In genomic region chr13:40596484-40596883, GRCh38 we compare ENCODE assay signal across 12 cellular contexts.
DNase-seq lines count a peak whose midpoint lies in the region; ATAC-seq and TF ChIP-seq lines count a peak whose summit lies in the region.
"Had no signal": no experiment of that assay in that cellular context is flagged by ENCODE, and none has a peak within 500 bp of the region (broad histone marks: within the 10 kb centered on the region; RNA-seq: fewer than 3 reads in every experiment).

No MANE protein-coding gene starts in this region.

- H3K9me3 ChIP-seq in OCI-LY7 (ENCODE audit: low read length) (no peaks in the 10 kb centered on the region), aorta (ENCODE audit: control insufficient read depth, low read length) (no peaks in the 10 kb centered on the region)
- H3K9me3 ChIP-seq: ovary had no signal

- no peak for TF ChIP-seq CTCF in OCI-LY7 (conservative IDR thresholded peaks at IDR 0.05; ENCODE audit: low read length)

- H3K9me2 ChIP-seq in OCI-LY7 (ENCODE audit: insufficient read depth, low read length) = no peaks in the 10 kb centered on the region

- H3K4me1 Mint-ChIP-seq in activated naive CD4-positive, alpha-beta T cell treated with anti-CD3 and anti-CD28 coated beads, Interleukin-2, amount 10 ng/mL, durations not matched to agents 7 days and 5 days = peaks cover 71% of the 10 kb centered on the region
- H3K4me1 Mint-ChIP-seq in dendritic cell treated with granulocyte-macrophage colony-stimulating factor and Interleukin-4, amounts not matched to agents 40 ng/mL and 50 ng/mL, for 4 days (ENCODE audit: low read depth) = peaks cover 38% of the 10 kb centered on the region
- H3K4me1 Mint-ChIP-seq in stimulated activated naive B cell treated with anti-CD40 and anti-IgM and Interleukin-4, amounts not matched to agents 10 μg/mL and 1 μg/mL and 100 μg/mL, for 72 hours = peaks cover 60 to 90% of the 10 kb centered on the region in 2 donors

- H3K36me3 Mint-ChIP-seq in activated naive CD4-positive, alpha-beta T cell treated with anti-CD3 and anti-CD28 coated beads, Interleukin-2, amount 50 U/mL, for 72 hours = no peaks in the 10 kb centered on the region
- H3K36me3 Mint-ChIP-seq in activated naive CD4-positive, alpha-beta T cell treated with anti-CD3 and anti-CD28 coated beads, Interleukin-2, amount 10 ng/mL, durations not matched to agents 7 days and 5 days = peaks cover 14% of the 10 kb centered on the region
- no peaks in the 10 kb centered on the region for H3K36me3 Mint-ChIP-seq in dendritic cell treated with granulocyte-macrophage colony-stimulating factor and Interleukin-4, amounts not matched to agents 40 ng/mL and 50 ng/mL, for 4 days (ENCODE audit: low read depth)
- H3K36me3 Mint-ChIP-seq in stimulated activated naive B cell treated with anti-CD40 and anti-IgM and Interleukin-4, amounts not matched to agents 10 μg/mL and 1 μg/mL and 100 μg/mL, for 72 hours = peaks cover 4 to 22% of the 10 kb centered on the region in 2 donors

- CTCF ChIA-PET in activated naive CD4-positive, alpha-beta T cell treated with anti-CD3 and anti-CD28 coated beads, Interleukin-2, amount 10 ng/mL, durations not matched to agents 7 days and 5 days (lab: Charles Lee) = no interaction called here
- CTCF ChIA-PET in OCI-LY7 (lab: Charles Lee; ENCODE audit: unreplicated experiment) = interaction anchor here (0.6 to 0.9 kb wide), 3 partner anchors 14 to 57 kb away, joined by 3 read pairs; no protein-coding TSS in a partner anchor

- H3K4me2 ChIP-seq in OCI-LY7 (ENCODE audit: low read length) = peak overlapping the region; percentile 98

- BruUV-seq in OCI-LY7 (replicated peaks; lab: Mats Ljungman, UMichigan) = no TSS peak

- peak overlapping the region; percentile 61 to 75 for H3K27ac Mint-ChIP-seq in activated naive CD4-positive, alpha-beta T cell treated with anti-CD3 and anti-CD28 coated beads, Interleukin-2, amount 50 U/mL, for 72 hours
- no peak overlapping the region for H3K27ac Mint-ChIP-seq in activated naive CD4-positive, alpha-beta T cell treated with anti-CD3 and anti-CD28 coated beads, Interleukin-2, amount 10 ng/mL, durations not matched to agents 7 days and 5 days
- H3K27ac Mint-ChIP-seq in dendritic cell treated with granulocyte-macrophage colony-stimulating factor and Interleukin-4, amounts not matched to agents 40 ng/mL and 50 ng/mL, for 4 days = peak overlapping the region; percentile 31
- peak overlapping the region; percentile 60 for H3K27ac Mint-ChIP-seq in stimulated activated naive B cell treated with anti-CD40 and anti-IgM and Interleukin-4, amounts not matched to agents 10 μg/mL and 1 μg/mL and 100 μg/mL, for 72 hours

- no peak overlapping the region for H2AFZ ChIP-seq in OCI-LY7 (ENCODE audit: low read length)

- no peaks in the 10 kb centered on the region for H3K9me3 Mint-ChIP-seq in activated naive CD4-positive, alpha-beta T cell treated with anti-CD3 and anti-CD28 coated beads, Interleukin-2, amount 50 U/mL, for 72 hours
- H3K9me3 Mint-ChIP-seq in activated naive CD4-positive, alpha-beta T cell treated with anti-CD3 and anti-CD28 coated beads, Interleukin-2, amount 10 ng/mL, durations not matched to agents 7 days and 5 days = no peaks in the 10 kb centered on the region
- H3K9me3 Mint-ChIP-seq in dendritic cell treated with granulocyte-macrophage colony-stimulating factor and Interleukin-4, amounts not matched to agents 40 ng/mL and 50 ng/mL, for 4 days = no peaks in the 10 kb centered on the region
- peaks cover 1 to 4% of the 10 kb centered on the region in 2 donors for H3K9me3 Mint-ChIP-seq in stimulated activated naive B cell treated with anti-CD40 and anti-IgM and Interleukin-4, amounts not matched to agents 10 μg/mL and 1 μg/mL and 100 μg/mL, for 72 hours

- no peaks in the 10 kb centered on the region for H3K27me3 Mint-ChIP-seq in activated naive CD4-positive, alpha-beta T cell treated with anti-CD3 and anti-CD28 coated beads, Interleukin-2, amount 10 ng/mL, durations not matched to agents 7 days and 5 days
- no peaks in the 10 kb centered on the region for H3K27me3 Mint-ChIP-seq in dendritic cell treated with granulocyte-macrophage colony-stimulating factor and Interleukin-4, amounts not matched to agents 40 ng/mL and 50 ng/mL, for 4 days
- no peaks in the 10 kb centered on the region for H3K27me3 Mint-ChIP-seq in stimulated activated naive B cell treated with anti-CD40 and anti-IgM and Interleukin-4, amounts not matched to agents 10 μg/mL and 1 μg/mL and 100 μg/mL, for 72 hours

- WGBS in aorta, 2 donors = 82% methylated on average over 4 of the region's 4 CpGs

- POLR2A ChIA-PET in OCI-LY7 (lab: Charles Lee) = interaction anchor here (0.5 to 1.2 kb wide), 7 partner anchors 9 to 68 kb away, joined by 3 to 7 read pairs (median 3); no protein-coding TSS in a partner anchor

- DNase-seq in activated naive CD4-positive, alpha-beta T cell treated with anti-CD3 and anti-CD28 coated beads, Interleukin-2, amount 50 U/mL, for 72 hours (ENCODE audit: low spot score in 2 of 2) = no peak
- DNase-seq in activated naive CD4-positive, alpha-beta T cell treated with anti-CD3 and anti-CD28 coated beads, Interleukin-2, amount 10 ng/mL, durations not matched to agents 7 days and 5 days = no peak
- DNase-seq in OCI-LY7 (ENCODE audit: low spot score) = peak; percentile 48
- DNase-seq in stimulated activated naive B cell treated with anti-CD40 and anti-IgM and Interleukin-4, amounts not matched to agents 10 μg/mL and 1 μg/mL and 100 μg/mL, for 72 hours = no peak
- DNase-seq in NCI-H1105 (lab: John Stamatoyannopoulos, UW) = no peak
- DNase-seq in NCI-H510A (lab: John Stamatoyannopoulos, UW) = no peak
- no peak for DNase-seq in aorta
- DNase-seq: activated CD4-positive, alpha-beta T cell treated with anti-CD3 and anti-CD28 coated beads, Interleukin-2, amount 50 U/mL, for 1 hour; mesenchymal stem cell; ovary; SW 1271 had no signal

- peak; percentile 9 to 23 for ATAC-seq in activated naive CD4-positive, alpha-beta T cell treated with anti-CD3 and anti-CD28 coated beads, Interleukin-2, amount 50 U/mL, for 72 hours
- peak; percentile 51 to 58 for ATAC-seq in stimulated activated naive B cell treated with anti-CD40 and anti-IgM and Interleukin-4, amounts not matched to agents 10 μg/mL and 1 μg/mL and 100 μg/mL, for 72 hours (replicated peaks)
- no peak for ATAC-seq in aorta (ENCODE audit: low FRiP score)

- no peaks in the 10 kb centered on the region for H3K27me3 ChIP-seq in aorta (ENCODE audit: control insufficient read depth in 1 of 2, insufficient read depth in 2 of 2, low read length in 1 of 2)
- H3K27me3 ChIP-seq: ovary had no signal

- H3K36me3 ChIP-seq in OCI-LY7 (ENCODE audit: insufficient read depth, low read length) (peaks cover 8% of the 10 kb centered on the region; the same call in 1 of the 2 replicates), aorta (ENCODE audit: control insufficient read depth in 1 of 2, insufficient read depth in 2 of 2, low read length in 1 of 2) (no peaks in the 10 kb centered on the region)
- H3K36me3 ChIP-seq: ovary had no signal

- H3K4me3 ChIP-seq in OCI-LY7 (ENCODE audit: low read depth, low read length, poor library complexity, severe bottlenecking) (peak overlapping the region; percentile 30), aorta (ENCODE audit: low read length in 2 of 2) (no peak overlapping the region)
- H3K4me3 ChIP-seq: ovary had no signal

- peaks cover 15% of the 10 kb centered on the region; the same call in 1 of the 2 replicates for H4K20me1 ChIP-seq in OCI-LY7 (ENCODE audit: insufficient read depth, low read length)

- no peak overlapping the region for H3K4me3 Mint-ChIP-seq in activated naive CD4-positive, alpha-beta T cell treated with anti-CD3 and anti-CD28 coated beads, Interleukin-2, amount 10 ng/mL, durations not matched to agents 7 days and 5 days
- H3K4me3 Mint-ChIP-seq in dendritic cell treated with granulocyte-macrophage colony-stimulating factor and Interleukin-4, amounts not matched to agents 40 ng/mL and 50 ng/mL, for 4 days = no peak overlapping the region
- peak overlapping the region; percentile 17 to 53 for H3K4me3 Mint-ChIP-seq in stimulated activated naive B cell treated with anti-CD40 and anti-IgM and Interleukin-4, amounts not matched to agents 10 μg/mL and 1 μg/mL and 100 μg/mL, for 72 hours

- intact Hi-C loops in OCI-LY7 (cut with micrococcal nuclease; ENCODE audit: unreplicated experiment) (no loop called here), aorta (cut with DNase I) (loop anchor here in 1 of 2 donors (5.0 kb wide), 1 partner anchor 66 kb away; no protein-coding TSS in a partner anchor)
- intact Hi-C loops in dendritic cell treated with granulocyte-macrophage colony-stimulating factor and Interleukin-4, amounts not matched to agents 40 ng/mL and 50 ng/mL, for 4 days (cut with micrococcal nuclease) = no loop called here

- H3K4me1 ChIP-seq in OCI-LY7 (ENCODE audit: insufficient read depth, low read length, poor library complexity, severe bottlenecking) (peaks cover 100% of the 10 kb centered on the region), aorta (ENCODE audit: control insufficient read depth in 1 of 2, insufficient read depth in 2 of 2, low read length in 2 of 2) (peaks cover 3 to 4% of the 10 kb centered on the region in 2 donors)

- peak overlapping the region; percentile 42 for H3K27ac ChIP-seq in OCI-LY7 (ENCODE audit: low read depth, low read length, poor library complexity, severe bottlenecking)
- H3K27ac ChIP-seq in aorta (ENCODE audit: low read depth in 1 of 2, low read length in 2 of 2) = no peak overlapping the region
- H3K27ac ChIP-seq: ovary had no signal

- H3K79me2 ChIP-seq in OCI-LY7 (ENCODE audit: insufficient read depth, low read depth, low read length) = peaks cover 100% of the 10 kb centered on the region

Comparison
In these comparisons a context has a peak if more than half of its experiments do, and no peak if none do; other contexts are left out.
1. H3K4me3 Mint-ChIP-seq: peak in stimulated activated naive B cell treated with anti-CD40 and anti-IgM and Interleukin-4, amounts not matched to agents 10 μg/mL and 1 μg/mL and 100 μg/mL, for 72 hours (2 of 2); none in activated naive CD4-positive, alpha-beta T cell treated with anti-CD3 and anti-CD28 coated beads, Interleukin-2, amount 10 ng/mL, durations not matched to agents 7 days and 5 days (single experiment) and dendritic cell treated with granulocyte-macrophage colony-stimulating factor and Interleukin-4, amounts not matched to agents 40 ng/mL and 50 ng/mL, for 4 days (single experiment).